Comparison of ENCODE assay signal across 18 cellular contexts in the genomic region with DNA sequence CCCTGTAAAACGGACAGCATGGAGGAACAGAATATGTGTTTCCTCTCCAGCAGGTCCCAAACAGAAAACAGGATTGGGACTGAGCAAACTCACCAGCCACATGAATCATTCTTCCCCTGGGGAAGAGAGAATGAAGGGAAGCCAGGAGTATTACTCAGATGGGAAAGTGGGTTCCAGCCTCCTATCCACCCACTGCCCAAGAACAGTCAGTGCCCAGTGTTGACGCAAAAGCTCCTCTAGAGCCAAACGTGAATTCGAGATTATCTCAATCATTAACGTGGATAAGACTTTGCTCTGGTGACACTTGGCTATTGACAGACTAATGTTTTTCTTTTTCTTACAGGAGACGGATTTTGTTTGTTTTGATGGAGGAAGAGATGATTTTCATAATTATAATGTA. TPM values are rescaled to one million over a fixed set of nuclear protein-coding genes. Genes with fewer than 3 reads are reported as not detected.
A peak's percentile ranks its signal among the peaks of the same experiment; 100 is the strongest.
DNase-seq lines count a peak whose midpoint lies in the region; ATAC-seq and TF ChIP-seq lines count a peak whose summit lies in the region.
"Had no signal": no experiment of that assay in that cellular context is flagged by ENCODE, and none has a peak within 500 bp of the region (broad histone marks: within the 10 kb centered on the region; RNA-seq: fewer than 3 reads in every experiment).

No MANE protein-coding gene starts in this region.

- H3K9me3 Mint-ChIP-seq in activated naive CD8-positive, alpha-beta T cell treated with anti-CD3 and anti-CD28 coated beads, Interleukin-2, amount 50 U/mL, for 24 hours = no peaks in the 10 kb centered on the region
- H3K9me3 Mint-ChIP-seq: effector memory CD8-positive, alpha-beta T cell; naive thymus-derived CD8-positive, alpha-beta T cell; type B pancreatic cell had no signal

- no peak for ATAC-seq in HG03457 (IDR thresholded peaks at IDR 0.05; ENCODE audit: unreplicated experiment)
- no peak for ATAC-seq in activated naive CD8-positive, alpha-beta T cell treated with anti-CD3 and anti-CD28 coated beads, Interleukin-2, amount 50 U/mL, for 24 hours
- ATAC-seq: body of pancreas; effector memory CD8-positive, alpha-beta T cell; left colon; naive thymus-derived CD8-positive, alpha-beta T cell; Panc1 had no signal

- DNase-seq in AG10803 (ENCODE audit: low read depth) (peak; percentile 36), RPMI7951 (ENCODE audit: low read depth) (peak; percentile 61), fibroblast of mammary gland (ENCODE audit: low read depth) (peak; percentile 98), lung microvascular endothelial cell (ENCODE audit: low read depth in 2 of 2) (peak; percentile 4 to 80), GF-D8 (lab: John Stamatoyannopoulos, UW) (no peak), COLO668 (lab: John Stamatoyannopoulos, UW; ENCODE audit: unreplicated experiment) (no peak)
- no peak for DNase-seq in activated naive CD8-positive, alpha-beta T cell treated with anti-CD3 and anti-CD28 coated beads, Interleukin-2, amount 50 U/mL, for 24 hours
- DNase-seq: body of pancreas; effector memory CD8-positive, alpha-beta T cell; left colon; naive thymus-derived CD8-positive, alpha-beta T cell; NCI-H2107; stimulated activated CD4-positive, alpha-beta T cell treated with anti-CD3 and anti-CD28 coated beads, Interleukin-2, amount 100 ng/mL, for 24 hours; SW 1271 had no signal

- no peak overlapping the region for H3K4me3 Mint-ChIP-seq in activated naive CD8-positive, alpha-beta T cell treated with anti-CD3 and anti-CD28 coated beads, Interleukin-2, amount 50 U/mL, for 24 hours
- H3K4me3 Mint-ChIP-seq: B cell; effector memory CD8-positive, alpha-beta T cell; type B pancreatic cell had no signal

- H3K4me3 ChIP-seq in AG10803 (ENCODE audit: low read length) = no peak overlapping the region
- no peak overlapping the region for H3K4me3 ChIP-seq in fibroblast of mammary gland (ENCODE audit: control insufficient read depth, low read depth, low read length)
- H3K4me3 ChIP-seq: body of pancreas had no signal

- peaks cover 33% of the 10 kb centered on the region for H3K36me3 Mint-ChIP-seq in activated naive CD8-positive, alpha-beta T cell treated with anti-CD3 and anti-CD28 coated beads, Interleukin-2, amount 50 U/mL, for 24 hours (ENCODE audit: low read depth)

- H3K27ac Mint-ChIP-seq in activated naive CD8-positive, alpha-beta T cell treated with anti-CD3 and anti-CD28 coated beads, Interleukin-2, amount 50 U/mL, for 24 hours = no peak overlapping the region
- H3K27ac Mint-ChIP-seq: B cell, type B pancreatic cell had no signal

- TF ChIP-seq CTCF in AG10803 (conservative IDR thresholded peaks at IDR 0.05; ENCODE audit: low read length) (no peak), fibroblast of mammary gland (conservative IDR thresholded peaks at IDR 0.05; ENCODE audit: control insufficient read depth, insufficient read depth, low read depth, low read length) (no peak)

- H3K27me3 Mint-ChIP-seq in activated naive CD8-positive, alpha-beta T cell treated with anti-CD3 and anti-CD28 coated beads, Interleukin-2, amount 50 U/mL, for 24 hours = no peaks in the 10 kb centered on the region
- H3K27me3 Mint-ChIP-seq: B cell; effector memory CD8-positive, alpha-beta T cell; naive thymus-derived CD8-positive, alpha-beta T cell; type B pancreatic cell had no signal

- peaks cover 2% of the 10 kb centered on the region for H3K4me1 Mint-ChIP-seq in activated naive CD8-positive, alpha-beta T cell treated with anti-CD3 and anti-CD28 coated beads, Interleukin-2, amount 50 U/mL, for 24 hours
- H3K4me1 Mint-ChIP-seq: B cell had no signal

RNA-seq across cellular contexts. Expression of a gene that starts 9.3 kb away (rescaled TPM):
- total RNA-seq in RPMI7951 (2014; rRNA removed; shearing (Covaris generic)) = 22.7 and 25.5 TPM in 2 replicates
- 19.0 and 32.7 TPM in 2 replicates for total RNA-seq in lung microvascular endothelial cell

RNA-seq across cellular contexts. Expression of a gene that starts 37.5 kb away (rescaled TPM):
- 15.7 and 17.4 TPM in 2 replicates for total RNA-seq in RPMI7951 (2014; rRNA removed; shearing (Covaris generic))
- total RNA-seq in lung microvascular endothelial cell = 2.0 and 2.4 TPM in 2 replicates

Comparison
In these comparisons a context has a peak if more than half of its experiments do, and no peak if none do; other contexts are left out.
1. DNase-seq: peak in AG10803 (single experiment), RPMI7951 (single experiment), fibroblast of mammary gland (single experiment) and lung microvascular endothelial cell (2 of 2); none in GF-D8 (single experiment), COLO668 (single experiment) and activated naive CD8-positive, alpha-beta T cell treated with anti-CD3 and anti-CD28 coated beads, Interleukin-2, amount 50 U/mL, for 24 hours (single experiment).